ENCODE assay signal across 21 cellular contexts in the genomic region with DNA sequence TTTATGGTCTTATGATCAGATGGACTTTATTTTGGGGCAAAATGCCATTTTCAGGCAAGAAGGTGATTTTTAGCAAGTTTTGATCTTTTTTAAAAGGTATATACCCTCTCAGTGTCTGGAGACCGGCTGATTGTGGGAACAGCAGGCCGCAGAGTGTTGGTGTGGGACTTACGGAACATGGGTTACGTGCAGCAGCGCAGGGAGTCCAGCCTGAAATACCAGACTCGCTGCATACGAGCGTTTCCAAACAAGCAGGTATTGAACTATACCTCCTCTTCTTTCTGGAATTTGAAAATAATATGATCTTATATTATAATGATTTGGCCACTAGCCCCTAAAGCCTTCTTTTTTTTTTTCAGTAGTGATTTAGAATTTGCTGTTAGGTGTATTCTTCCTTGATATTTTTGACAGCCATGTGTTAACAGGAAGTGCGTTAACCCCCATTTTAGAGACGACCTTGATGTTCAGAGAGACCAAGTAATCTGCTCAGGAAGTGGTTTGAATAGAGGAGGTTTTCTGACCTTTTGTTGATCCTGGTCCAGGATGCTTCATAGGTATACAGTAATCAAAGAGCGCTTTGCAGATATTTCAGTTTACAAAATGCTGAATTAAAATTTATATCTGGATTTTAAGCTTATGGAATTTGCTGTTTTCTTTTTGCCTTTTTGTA. TPM values are rescaled to one million over a fixed set of nuclear protein-coding genes. Genes with fewer than 3 reads are reported as not detected.
DNase-seq lines count a peak whose midpoint lies in the region; ATAC-seq and TF ChIP-seq lines count a peak whose summit lies in the region.
"Had no signal": no experiment of that assay in that cellular context is flagged by ENCODE, and none has a peak within 500 bp of the region (broad histone marks: within the 10 kb centered on the region; RNA-seq: fewer than 3 reads in every experiment).

No MANE protein-coding gene starts in this region.

- peak; percentile 71 to 81 (median 78) for ATAC-seq in natural killer cell
- ATAC-seq in heart left ventricle: no peak

- no peak overlapping the region for H3K27ac ChIP-seq in heart left ventricle
- H3K27ac ChIP-seq: neural progenitor cell had no signal

- H3K4me3 ChIP-seq in Loucy (ENCODE audit: low read length, poor library complexity, severe bottlenecking) (peak overlapping the region; percentile 88), heart left ventricle (no peak overlapping the region)
- H3K4me3 ChIP-seq: neural progenitor cell had no signal

- peak overlapping the region; percentile 75 for H3K27ac Mint-ChIP-seq in activated CD4-positive, alpha-beta T cell treated with anti-CD3 and anti-CD28 coated beads, Interleukin-2, amount 10 ng/mL, durations not matched to agents 7 days and 5 days
- H3K27ac Mint-ChIP-seq in activated T-helper 2 cell treated with anti-CD3 and anti-CD28 coated beads, Interferon-gamma antibody, Interleukin-2, Interleukin-4, amounts not matched to agents 10 μg/mL and 5 μg/mL and 100 μg/mL, durations not matched to agents 14 hours and 24 hours and 36 hours: peak overlapping the region; percentile 88
- H3K27ac Mint-ChIP-seq in natural killer cell: peak overlapping the region; percentile 65 to 74
- H3K27ac Mint-ChIP-seq: endodermal cell, neural progenitor cell had no signal

- peaks cover 99% of the 10 kb centered on the region for H4K20me1 ChIP-seq in Loucy (ENCODE audit: insufficient read depth, low read length, poor library complexity, severe bottlenecking)

- no peaks in the 10 kb centered on the region for H3K27me3 ChIP-seq in Loucy (ENCODE audit: insufficient read depth, low read length, poor library complexity, severe bottlenecking)
- no peaks in the 10 kb centered on the region for H3K27me3 ChIP-seq in heart left ventricle
- H3K27me3 ChIP-seq: neural progenitor cell had no signal

- H2AFZ ChIP-seq in Loucy (ENCODE audit: low read length): no peak overlapping the region
- H2AFZ ChIP-seq: neural progenitor cell had no signal

- POLR2A ChIA-PET in activated CD4-positive, alpha-beta T cell treated with anti-CD3 and anti-CD28 coated beads, Interleukin-2, amount 10 ng/mL, durations not matched to agents 7 days and 5 days (lab: Charles Lee): no interaction called here

- H3K4me3 Mint-ChIP-seq in activated CD4-positive, alpha-beta T cell treated with anti-CD3 and anti-CD28 coated beads, Interleukin-2, amount 10 ng/mL, durations not matched to agents 7 days and 5 days: peak overlapping the region; percentile 47
- H3K4me3 Mint-ChIP-seq in activated T-helper 2 cell treated with anti-CD3 and anti-CD28 coated beads, Interferon-gamma antibody, Interleukin-2, Interleukin-4, amounts not matched to agents 10 μg/mL and 5 μg/mL and 100 μg/mL, durations not matched to agents 14 hours and 24 hours and 36 hours (ENCODE audit: low read depth): peak overlapping the region; percentile 64
- no peak overlapping the region for H3K4me3 Mint-ChIP-seq in natural killer cell
- H3K4me3 Mint-ChIP-seq: endodermal cell, neural progenitor cell had no signal

- WGBS in heart left ventricle, 4 donors: 86 to 89% (median 88%) methylated on average over 11 of the region's 11 CpGs

- no peaks in the 10 kb centered on the region for H3K9me2 ChIP-seq in Loucy (replicated peaks; ENCODE audit: low read depth, low read length)

- peaks cover 100% of the 10 kb centered on the region for H3K79me2 ChIP-seq in Loucy (ENCODE audit: insufficient read depth, low read length)

- no peak for TF ChIP-seq POLR2A in heart left ventricle (IDR thresholded peaks at IDR 0.05)

- H3K4me1 ChIP-seq in Loucy (ENCODE audit: insufficient read depth, low read length, poor library complexity, severe bottlenecking) (peaks cover 77% of the 10 kb centered on the region), heart left ventricle (peaks cover 0 to 48% (median 7%) of the 10 kb centered on the region in 12 donors)

- H3K9me3 ChIP-seq in Loucy (ENCODE audit: insufficient read depth, low read depth, low read length): no peaks in the 10 kb centered on the region
- no peaks in the 10 kb centered on the region for H3K9me3 ChIP-seq in heart left ventricle

- no peaks in the 10 kb centered on the region for H3K9me3 Mint-ChIP-seq in activated CD4-positive, alpha-beta T cell treated with anti-CD3 and anti-CD28 coated beads, Interleukin-2, amount 10 ng/mL, durations not matched to agents 7 days and 5 days
- no peaks in the 10 kb centered on the region for H3K9me3 Mint-ChIP-seq in activated T-helper 2 cell treated with anti-CD3 and anti-CD28 coated beads, Interferon-gamma antibody, Interleukin-2, Interleukin-4, amounts not matched to agents 10 μg/mL and 5 μg/mL and 100 μg/mL, durations not matched to agents 14 hours and 24 hours and 36 hours
- H3K9me3 Mint-ChIP-seq in natural killer cell: no peaks in the 10 kb centered on the region
- H3K9me3 Mint-ChIP-seq: endodermal cell, neural progenitor cell had no signal

- peak overlapping the region; percentile 97 for H3K4me2 ChIP-seq in Loucy (ENCODE audit: low read depth, low read length, poor library complexity, severe bottlenecking)
- H3K4me2 ChIP-seq: neural progenitor cell had no signal

- H3K27me3 Mint-ChIP-seq in activated CD4-positive, alpha-beta T cell treated with anti-CD3 and anti-CD28 coated beads, Interleukin-2, amount 10 ng/mL, durations not matched to agents 7 days and 5 days: no peaks in the 10 kb centered on the region
- no peaks in the 10 kb centered on the region for H3K27me3 Mint-ChIP-seq in activated T-helper 2 cell treated with anti-CD3 and anti-CD28 coated beads, Interferon-gamma antibody, Interleukin-2, Interleukin-4, amounts not matched to agents 10 μg/mL and 5 μg/mL and 100 μg/mL, durations not matched to agents 14 hours and 24 hours and 36 hours (ENCODE audit: low read depth)
- H3K27me3 Mint-ChIP-seq in natural killer cell (ENCODE audit: low read depth in 2 of 2): no peaks in the 10 kb centered on the region

- CTCF ChIA-PET in activated CD4-positive, alpha-beta T cell treated with anti-CD3 and anti-CD28 coated beads, Interleukin-2, amount 10 ng/mL, durations not matched to agents 7 days and 5 days (lab: Charles Lee): no interaction called here

- peaks cover 75% of the 10 kb centered on the region for H3K4me1 Mint-ChIP-seq in activated CD4-positive, alpha-beta T cell treated with anti-CD3 and anti-CD28 coated beads, Interleukin-2, amount 10 ng/mL, durations not matched to agents 7 days and 5 days
- peaks cover 68% of the 10 kb centered on the region for H3K4me1 Mint-ChIP-seq in activated T-helper 2 cell treated with anti-CD3 and anti-CD28 coated beads, Interferon-gamma antibody, Interleukin-2, Interleukin-4, amounts not matched to agents 10 μg/mL and 5 μg/mL and 100 μg/mL, durations not matched to agents 14 hours and 24 hours and 36 hours (ENCODE audit: low read depth)
- peaks cover 52 to 56% of the 10 kb centered on the region in 2 donors for H3K4me1 Mint-ChIP-seq in natural killer cell

- DNase-seq in activated CD4-positive, alpha-beta T cell treated with anti-CD3 and anti-CD28 coated beads, Interleukin-2, amount 10 ng/mL, durations not matched to agents 7 days and 5 days: peak; percentile 48
- no peak for DNase-seq in activated CD4-positive, alpha-beta T cell treated with anti-CD3 and anti-CD28 coated beads for 4 hours
- no peak for DNase-seq in activated T-helper 2 cell treated with anti-CD3 and anti-CD28 coated beads, Interferon-gamma antibody, Interleukin-2, Interleukin-4, amounts not matched to agents 10 μg/mL and 5 μg/mL and 100 μg/mL, durations not matched to agents 14 hours and 24 hours and 36 hours (ENCODE audit: low spot score)
- DNase-seq in natural killer cell: no peak
- DNase-seq in NOMO-1 (lab: John Stamatoyannopoulos, UW; ENCODE audit: unreplicated experiment in 2 of 2): no peak
- no peak for DNase-seq in NCI-H1436 (lab: John Stamatoyannopoulos, UW)
- DNase-seq in heart left ventricle: no peak
- DNase-seq: COR-L47, endodermal cell, hippocampal formation, Kasumi-1, mesenchymal stem cell, NCI-H1694 had no signal

- H3K36me3 ChIP-seq in Loucy (ENCODE audit: insufficient read depth, low read length) (peaks cover 76% of the 10 kb centered on the region), heart left ventricle (peaks cover 0 to 95% (median 88%) of the 10 kb centered on the region in 9 donors)

- H3F3A ChIP-seq in Loucy (ENCODE audit: low read depth): peaks cover 14% of the 10 kb centered on the region; the same call in 1 of the 2 replicates

- intact Hi-C loops in activated T-helper 2 cell treated with anti-CD3 and anti-CD28 coated beads, Interferon-gamma antibody, Interleukin-2, Interleukin-4, amounts not matched to agents 10 μg/mL and 5 μg/mL and 100 μg/mL, durations not matched to agents 14 hours and 24 hours and 36 hours (cut with micrococcal nuclease): no loop called here
- intact Hi-C loops in natural killer cell (cut with micrococcal nuclease) (no loop called here), heart left ventricle (cut with DNase I) (no loop called here)

- peaks cover 80% of the 10 kb centered on the region for H3K36me3 Mint-ChIP-seq in activated CD4-positive, alpha-beta T cell treated with anti-CD3 and anti-CD28 coated beads, Interleukin-2, amount 10 ng/mL, durations not matched to agents 7 days and 5 days (ENCODE audit: low read depth)
- peaks cover 93% of the 10 kb centered on the region for H3K36me3 Mint-ChIP-seq in activated T-helper 2 cell treated with anti-CD3 and anti-CD28 coated beads, Interferon-gamma antibody, Interleukin-2, Interleukin-4, amounts not matched to agents 10 μg/mL and 5 μg/mL and 100 μg/mL, durations not matched to agents 14 hours and 24 hours and 36 hours (ENCODE audit: low read depth)
- peaks cover 6% of the 10 kb centered on the region for H3K36me3 Mint-ChIP-seq in natural killer cell

- H3K9ac ChIP-seq in Loucy (ENCODE audit: low read depth, low read length, poor library complexity, severe bottlenecking): no peak overlapping the region
- H3K9ac ChIP-seq: neural progenitor cell had no signal

- no peak for TF ChIP-seq CTCF in Loucy (conservative IDR thresholded peaks at IDR 0.05; ENCODE audit: low read length)
- no peak for TF ChIP-seq CTCF in natural killer cell (IDR thresholded peaks at IDR 0.05)
- no peak for TF ChIP-seq CTCF in heart left ventricle (IDR thresholded peaks at IDR 0.05)

RNA-seq across cellular contexts. Expression of gene BUB3, which starts 6.2 kb away (rescaled TPM):
- total RNA-seq in activated CD4-positive, alpha-beta T cell treated with anti-CD3 and anti-CD28 coated beads, Interleukin-2, amount 10 ng/mL, durations not matched to agents 7 days and 5 days: 100 to 1,000 TPM; 224 to 255 TPM
- 194 and 210 TPM in 2 replicates for total RNA-seq in activated T-helper 2 cell treated with anti-CD3 and anti-CD28 coated beads, Interferon-gamma antibody, Interleukin-2, Interleukin-4, amounts not matched to agents 10 μg/mL and 5 μg/mL and 100 μg/mL, durations not matched to agents 14 hours and 24 hours and 36 hours
- 100 to 1,000 TPM; 122 to 145 (median 125) TPM for total RNA-seq in natural killer cell
- 10 to 100 TPM; 23.8 to 47.5 (median 38.7) TPM for total RNA-seq in heart left ventricle
- polyA plus RNA-seq in heart left ventricle: 10 to 100 TPM; 15.1 to 62.4 TPM

RNA-seq across cellular contexts. Expression of gene HMX2, which starts 12.5 kb away (rescaled TPM):
- total RNA-seq in activated CD4-positive, alpha-beta T cell treated with anti-CD3 and anti-CD28 coated beads, Interleukin-2, amount 10 ng/mL, durations not matched to agents 7 days and 5 days: not detected
- total RNA-seq in activated T-helper 2 cell treated with anti-CD3 and anti-CD28 coated beads, Interferon-gamma antibody, Interleukin-2, Interleukin-4, amounts not matched to agents 10 μg/mL and 5 μg/mL and 100 μg/mL, durations not matched to agents 14 hours and 24 hours and 36 hours: not detected in 2 replicates
- not detected for total RNA-seq in natural killer cell
- total RNA-seq in heart left ventricle: not detected
- not detected for polyA plus RNA-seq in heart left ventricle
- total RNA-seq: A673; activated CD8-positive, alpha-beta memory T cell treated with anti-CD3 and anti-CD28 coated beads for 36 hours; endodermal cell; kidney epithelial cell; renal cortical epithelial cell; SK-MEL-5; subcutaneous adipose tissue had no signal

RNA-seq across cellular contexts. Expression of gene HMX3, which starts 24.7 kb away (rescaled TPM):
- total RNA-seq in activated CD4-positive, alpha-beta T cell treated with anti-CD3 and anti-CD28 coated beads, Interleukin-2, amount 10 ng/mL, durations not matched to agents 7 days and 5 days: not detected
- total RNA-seq in activated T-helper 2 cell treated with anti-CD3 and anti-CD28 coated beads, Interferon-gamma antibody, Interleukin-2, Interleukin-4, amounts not matched to agents 10 μg/mL and 5 μg/mL and 100 μg/mL, durations not matched to agents 14 hours and 24 hours and 36 hours: not detected in 2 replicates
- under 1 TPM in 1 of 3 donors, not detected in 2; 0.33 TPM for total RNA-seq in natural killer cell
- total RNA-seq in heart left ventricle: under 1 TPM in 1 of 9 donors, not detected in 8; 0.27 TPM
- polyA plus RNA-seq in heart left ventricle: not detected
- total RNA-seq: endodermal cell, renal cortical epithelial cell, subcutaneous adipose tissue had no signal

Comparison
In these comparisons a context has a peak if more than half of its experiments do, and no peak if none do; other contexts are left out.
1. ATAC-seq: peak in natural killer cell (3 of 3); none in heart left ventricle (0 of 4).
2. Peak in every context shown above with its lines, with median percentiles within 50 percentile points of each other: H3K27ac Mint-ChIP-seq.